8 cellular contexts compared by ENCODE assay signal in the genomic region with DNA sequence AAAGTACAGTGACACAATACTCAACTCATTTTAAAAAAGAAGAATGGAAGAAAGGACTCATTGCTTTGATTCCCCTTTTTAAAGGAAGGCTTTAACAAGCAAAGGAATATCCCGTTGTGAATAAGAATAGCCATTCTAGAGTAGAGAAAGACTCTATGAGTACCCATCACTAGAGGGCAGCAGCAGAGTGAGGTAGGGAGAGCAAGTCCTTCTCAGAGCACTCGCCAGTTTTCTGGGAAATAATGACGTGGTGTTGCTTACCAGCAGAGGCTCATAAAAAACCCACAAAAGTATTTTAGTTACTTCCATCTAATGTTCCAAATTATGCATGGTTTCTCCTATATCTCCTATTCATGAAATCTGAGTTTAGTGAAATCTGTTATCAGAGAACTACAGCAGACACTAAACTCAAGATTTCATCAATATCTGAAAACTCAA.
DNase-seq lines count a peak whose midpoint lies in the region; ATAC-seq and TF ChIP-seq lines count a peak whose summit lies in the region.

No MANE protein-coding gene starts in this region.

- peak overlapping the region; percentile 56 for H3K27ac ChIP-seq in osteoblast (ENCODE audit: low read depth, low read length)
- H3K27ac ChIP-seq in tibial nerve = peak overlapping the region in 2 of 4 donors; percentile 61 to 74

- peak; percentile 9 for DNase-seq in DMS79 (lab: John Stamatoyannopoulos, UW)
- peak; percentile 73 for DNase-seq in LNCaP clone FGC (ENCODE audit: low read depth)
- peak; percentile 85 for DNase-seq in RPMI7951 (ENCODE audit: low read depth)
- peak; percentile 43 for DNase-seq in activated T-helper 9 cell treated with anti-CD3 and anti-CD28 coated beads, Interleukin-2, amount 50 U/mL, for 16 hours (ENCODE audit: low read depth)
- peak; percentile 85 to 94 for DNase-seq in foreskin fibroblast
- peak; percentile 79 for DNase-seq in osteoblast (ENCODE audit: insufficient read length, low spot score, missing footprints)
- peak; percentile 40 to 94 for DNase-seq in tibial nerve (ENCODE audit: low spot score in 2 of 2)

- peak overlapping the region; percentile 6 for H3K4me2 ChIP-seq in osteoblast (ENCODE audit: insufficient read depth, low read length)

- H3K4me1 ChIP-seq in osteoblast (ENCODE audit: insufficient read depth, low read length) (no peaks in the 10 kb centered on the region), tibial nerve (peaks cover 0 to 13% (median 0%) of the 10 kb centered on the region in 4 donors)

- peak; percentile 79 for ATAC-seq in GM21619 (IDR thresholded peaks at IDR 0.05; ENCODE audit: unreplicated experiment)

- H3K27me3 ChIP-seq in osteoblast (ENCODE audit: insufficient read depth, low read length) (no peaks in the 10 kb centered on the region), tibial nerve (no peaks in the 10 kb centered on the region)

- TF ChIP-seq POLR2A in tibial nerve (IDR thresholded peaks at IDR 0.05) = no peak

- H3K79me2 ChIP-seq in osteoblast (ENCODE audit: insufficient read depth, low read length) = no peaks in the 10 kb centered on the region

- H3K4me3 ChIP-seq in LNCaP clone FGC (ENCODE audit: low read depth, low read length) (no peak overlapping the region), foreskin fibroblast (ENCODE audit: low read depth in 1 of 2, low read length in 2 of 2) (no peak overlapping the region), osteoblast (ENCODE audit: insufficient read depth, low read length) (no peak overlapping the region), tibial nerve (no peak overlapping the region)

- peaks cover 66% of the 10 kb centered on the region for H3K36me3 ChIP-seq in osteoblast (ENCODE audit: insufficient read depth, low read length)
- H3K36me3 ChIP-seq in tibial nerve = peaks cover 0 to 81% (median 10%) of the 10 kb centered on the region in 3 donors

- no peaks in the 10 kb centered on the region for H4K20me1 ChIP-seq in osteoblast (ENCODE audit: insufficient read depth, low read length)

- H3K9me3 ChIP-seq in osteoblast (ENCODE audit: low read depth, low read length) (no peaks in the 10 kb centered on the region), tibial nerve (no peaks in the 10 kb centered on the region)

- TF ChIP-seq CTCF in LNCaP clone FGC (IDR thresholded peaks at IDR 0.05; ENCODE audit: control insufficient read depth, extremely low read depth, insufficient read depth) = peak; percentile 89
- TF ChIP-seq CTCF in foreskin fibroblast (IDR thresholded peaks at IDR 0.05; ENCODE audit: low read depth, low read length) = peak; percentile 86
- TF ChIP-seq CTCF in osteoblast (IDR thresholded peaks at IDR 0.05; ENCODE audit: extremely low read depth, low read depth, low read length) = peak; percentile 89
- TF ChIP-seq CTCF in tibial nerve (IDR thresholded peaks at IDR 0.05) = peak; percentile 74 to 86 (median 76)

- no peak overlapping the region for H2AFZ ChIP-seq in osteoblast (ENCODE audit: low read length)

- WGBS in tibial nerve, 2 donors = 0 to 1% methylated on average over 3 of the region's 3 CpGs

- TF ChIP-seq EP300 in tibial nerve (IDR thresholded peaks at IDR 0.05) = peak in 1 of 2 donors; percentile 62

Comparison
In these comparisons a context has a peak if more than half of its experiments do, and no peak if none do; other contexts are left out.
1. DNase-seq: peak in every context shown above with its lines; median percentile 90 in foreskin fibroblast; 85 in RPMI7951; 79 in osteoblast; 73 in LNCaP clone FGC; 67 in tibial nerve; 43 in activated T-helper 9 cell treated with anti-CD3 and anti-CD28 coated beads, Interleukin-2, amount 50 U/mL, for 16 hours; 9 in DMS79.